ENCODE assay signal across 1 cellular context in the genomic region with DNA sequence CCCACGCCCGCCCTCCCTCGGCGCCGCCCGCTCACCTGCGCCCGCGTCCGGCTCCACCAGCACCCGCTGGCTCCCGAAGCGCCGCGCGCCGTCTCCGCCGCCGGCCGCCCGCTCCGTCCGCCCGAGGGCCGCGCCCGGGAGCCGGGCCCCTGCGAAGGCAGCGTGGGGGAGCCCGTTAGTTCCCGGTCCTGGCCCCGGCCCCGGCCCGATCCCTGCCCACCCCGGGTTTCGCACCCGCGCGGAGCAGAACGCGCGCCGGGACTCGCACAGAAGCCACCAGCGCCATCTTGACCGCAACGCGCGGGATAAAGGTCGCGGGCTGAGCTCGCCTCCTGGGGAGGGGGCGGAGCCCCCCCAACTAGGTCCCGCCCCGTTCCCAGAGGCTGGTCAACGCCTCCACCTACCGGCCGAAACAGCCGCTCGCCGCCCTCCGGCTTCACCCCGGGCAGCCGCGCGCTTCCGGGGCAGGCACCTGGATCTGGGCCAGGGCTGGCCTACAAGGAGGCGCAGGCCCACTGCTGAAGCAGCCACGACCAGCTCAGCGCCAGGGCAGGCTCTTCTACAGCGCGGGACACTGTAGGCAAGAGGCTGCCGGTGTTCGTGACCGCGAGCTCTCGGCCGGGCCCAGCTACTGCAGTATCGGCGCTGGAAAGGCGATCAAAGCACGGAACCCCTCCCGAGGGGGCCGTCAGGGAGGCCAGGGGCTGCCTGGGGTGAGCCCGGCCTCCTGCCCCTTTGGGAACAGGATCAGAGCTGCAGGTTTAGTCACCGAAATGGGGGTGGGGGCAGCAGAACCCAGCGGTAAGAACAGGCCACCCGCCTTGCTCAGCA.
A peak's percentile ranks its signal among the peaks of the same experiment; 100 is the strongest.
TF ChIP-seq lines count a peak whose summit lies in the region.

A gene with protein sequence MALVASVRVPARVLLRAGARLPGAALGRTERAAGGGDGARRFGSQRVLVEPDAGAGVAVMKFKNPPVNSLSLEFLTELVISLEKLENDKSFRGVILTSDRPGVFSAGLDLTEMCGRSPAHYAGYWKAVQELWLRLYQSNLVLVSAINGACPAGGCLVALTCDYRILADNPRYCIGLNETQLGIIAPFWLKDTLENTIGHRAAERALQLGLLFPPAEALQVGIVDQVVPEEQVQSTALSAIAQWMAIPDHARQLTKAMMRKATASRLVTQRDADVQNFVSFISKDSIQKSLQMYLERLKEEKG (minus strand): TSS at position 307 of the 831 bp plus-strand sequence. CDS start 21 bp downstream, at position 286.

TF ChIP-seq in HepG2, 621 proteins besides CTCF, POLR2A, EP300 and RAD21 (continued from another document and continues in another):
- peak; percentile 92 for TF ChIP-seq XRCC5 (optimal IDR thresholded peaks at IDR 0.05; ENCODE audit: low read length)
- TF ChIP-seq, protein P1, sequence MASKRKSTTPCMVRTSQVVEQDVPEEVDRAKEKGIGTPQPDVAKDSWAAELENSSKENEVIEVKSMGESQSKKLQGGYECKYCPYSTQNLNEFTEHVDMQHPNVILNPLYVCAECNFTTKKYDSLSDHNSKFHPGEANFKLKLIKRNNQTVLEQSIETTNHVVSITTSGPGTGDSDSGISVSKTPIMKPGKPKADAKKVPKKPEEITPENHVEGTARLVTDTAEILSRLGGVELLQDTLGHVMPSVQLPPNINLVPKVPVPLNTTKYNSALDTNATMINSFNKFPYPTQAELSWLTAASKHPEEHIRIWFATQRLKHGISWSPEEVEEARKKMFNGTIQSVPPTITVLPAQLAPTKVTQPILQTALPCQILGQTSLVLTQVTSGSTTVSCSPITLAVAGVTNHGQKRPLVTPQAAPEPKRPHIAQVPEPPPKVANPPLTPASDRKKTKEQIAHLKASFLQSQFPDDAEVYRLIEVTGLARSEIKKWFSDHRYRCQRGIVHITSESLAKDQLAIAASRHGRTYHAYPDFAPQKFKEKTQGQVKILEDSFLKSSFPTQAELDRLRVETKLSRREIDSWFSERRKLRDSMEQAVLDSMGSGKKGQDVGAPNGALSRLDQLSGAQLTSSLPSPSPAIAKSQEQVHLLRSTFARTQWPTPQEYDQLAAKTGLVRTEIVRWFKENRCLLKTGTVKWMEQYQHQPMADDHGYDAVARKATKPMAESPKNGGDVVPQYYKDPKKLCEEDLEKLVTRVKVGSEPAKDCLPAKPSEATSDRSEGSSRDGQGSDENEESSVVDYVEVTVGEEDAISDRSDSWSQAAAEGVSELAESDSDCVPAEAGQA (IDR thresholded peaks at IDR 0.05; ENCODE audit: low read depth): peak; percentile 74; the same call in 1 of the 2 replicates
- TF ChIP-seq, protein P1 (CRISPR knock-in tag; IDR thresholded peaks at IDR 0.05; ENCODE audit: borderline replicate concordance): peak; percentile 54; the same call in 1 of the 2 replicates
- no peak for TF ChIP-seq ATF7 (IDR thresholded peaks at IDR 0.05)
- peak; percentile 47 for TF ChIP-seq ATF7 (CRISPR knock-in tag; IDR thresholded peaks at IDR 0.05)
- TF ChIP-seq, protein P2, sequence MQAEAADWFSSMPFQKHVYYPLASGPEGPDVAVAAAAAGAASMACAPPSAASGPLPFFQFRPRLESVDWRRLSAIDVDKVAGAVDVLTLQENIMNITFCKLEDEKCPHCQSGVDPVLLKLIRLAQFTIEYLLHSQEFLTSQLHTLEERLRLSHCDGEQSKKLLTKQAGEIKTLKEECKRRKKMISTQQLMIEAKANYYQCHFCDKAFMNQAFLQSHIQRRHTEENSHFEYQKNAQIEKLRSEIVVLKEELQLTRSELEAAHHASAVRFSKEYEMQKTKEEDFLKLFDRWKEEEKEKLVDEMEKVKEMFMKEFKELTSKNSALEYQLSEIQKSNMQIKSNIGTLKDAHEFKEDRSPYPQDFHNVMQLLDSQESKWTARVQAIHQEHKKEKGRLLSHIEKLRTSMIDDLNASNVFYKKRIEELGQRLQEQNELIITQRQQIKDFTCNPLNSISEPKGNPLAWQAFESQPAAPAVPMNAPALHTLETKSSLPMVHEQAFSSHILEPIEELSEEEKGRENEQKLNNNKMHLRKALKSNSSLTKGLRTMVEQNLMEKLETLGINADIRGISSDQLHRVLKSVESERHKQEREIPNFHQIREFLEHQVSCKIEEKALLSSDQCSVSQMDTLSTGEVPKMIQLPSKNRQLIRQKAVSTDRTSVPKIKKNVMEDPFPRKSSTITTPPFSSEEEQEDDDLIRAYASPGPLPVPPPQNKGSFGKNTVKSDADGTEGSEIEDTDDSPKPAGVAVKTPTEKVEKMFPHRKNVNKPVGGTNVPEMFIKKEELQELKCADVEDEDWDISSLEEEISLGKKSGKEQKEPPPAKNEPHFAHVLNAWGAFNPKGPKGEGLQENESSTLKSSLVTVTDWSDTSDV (CRISPR knock-in tag; IDR thresholded peaks at IDR 0.05): peak; percentile 76; the same call in 1 of the 2 replicates
- no peak for TF ChIP-seq RAD51 (IDR thresholded peaks at IDR 0.05; ENCODE audit: borderline replicate concordance)
- TF ChIP-seq ZSCAN21 (CRISPR knock-in tag; IDR thresholded peaks at IDR 0.05; ENCODE audit: borderline replicate concordance): peak; percentile 51; the same call in 1 of the 2 replicates
- TF ChIP-seq, protein P3, sequence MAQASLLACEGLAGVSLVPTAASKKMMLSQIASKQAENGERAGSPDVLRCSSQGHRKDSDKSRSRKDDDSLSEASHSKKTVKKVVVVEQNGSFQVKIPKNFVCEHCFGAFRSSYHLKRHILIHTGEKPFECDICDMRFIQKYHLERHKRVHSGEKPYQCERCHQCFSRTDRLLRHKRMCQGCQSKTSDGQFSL (CRISPR knock-in tag; IDR thresholded peaks at IDR 0.05): peak; percentile 56; the same call in 1 of the 2 replicates
- TF ChIP-seq, protein P4, sequence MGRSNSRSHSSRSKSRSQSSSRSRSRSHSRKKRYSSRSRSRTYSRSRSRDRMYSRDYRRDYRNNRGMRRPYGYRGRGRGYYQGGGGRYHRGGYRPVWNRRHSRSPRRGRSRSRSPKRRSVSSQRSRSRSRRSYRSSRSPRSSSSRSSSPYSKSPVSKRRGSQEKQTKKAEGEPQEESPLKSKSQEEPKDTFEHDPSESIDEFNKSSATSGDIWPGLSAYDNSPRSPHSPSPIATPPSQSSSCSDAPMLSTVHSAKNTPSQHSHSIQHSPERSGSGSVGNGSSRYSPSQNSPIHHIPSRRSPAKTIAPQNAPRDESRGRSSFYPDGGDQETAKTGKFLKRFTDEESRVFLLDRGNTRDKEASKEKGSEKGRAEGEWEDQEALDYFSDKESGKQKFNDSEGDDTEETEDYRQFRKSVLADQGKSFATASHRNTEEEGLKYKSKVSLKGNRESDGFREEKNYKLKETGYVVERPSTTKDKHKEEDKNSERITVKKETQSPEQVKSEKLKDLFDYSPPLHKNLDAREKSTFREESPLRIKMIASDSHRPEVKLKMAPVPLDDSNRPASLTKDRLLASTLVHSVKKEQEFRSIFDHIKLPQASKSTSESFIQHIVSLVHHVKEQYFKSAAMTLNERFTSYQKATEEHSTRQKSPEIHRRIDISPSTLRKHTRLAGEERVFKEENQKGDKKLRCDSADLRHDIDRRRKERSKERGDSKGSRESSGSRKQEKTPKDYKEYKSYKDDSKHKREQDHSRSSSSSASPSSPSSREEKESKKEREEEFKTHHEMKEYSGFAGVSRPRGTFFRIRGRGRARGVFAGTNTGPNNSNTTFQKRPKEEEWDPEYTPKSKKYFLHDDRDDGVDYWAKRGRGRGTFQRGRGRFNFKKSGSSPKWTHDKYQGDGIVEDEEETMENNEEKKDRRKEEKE (IDR thresholded peaks at IDR 0.05): no peak
- TF ChIP-seq ARNTL (CRISPR knock-in tag; IDR thresholded peaks at IDR 0.05): peak; percentile 41; the same call in 1 of the 2 replicates
- no peak for TF ChIP-seq MTF2 (CRISPR knock-in tag; IDR thresholded peaks at IDR 0.05; ENCODE audit: borderline replicate concordance)
- TF ChIP-seq KDM2A (CRISPR knock-in tag; IDR thresholded peaks at IDR 0.05; ENCODE audit: borderline replicate concordance, low read depth): peak; percentile 98
- no peak; the same call in 1 of the 2 replicates for TF ChIP-seq ZFP41 (CRISPR knock-in tag; IDR thresholded peaks at IDR 0.05; ENCODE audit: borderline replicate concordance)
- peak; percentile 93 for TF ChIP-seq POLR2AphosphoS5 (IDR thresholded peaks at IDR 0.05; ENCODE audit: low read depth, low read length)
- TF ChIP-seq ZNF550 (CRISPR knock-in tag; IDR thresholded peaks at IDR 0.05; ENCODE audit: borderline replicate concordance): 0 out of 2 replicates have a peak, but pooled peaks have one; percentile 10
- TF ChIP-seq ZMYM3 (CRISPR knock-in tag; IDR thresholded peaks at IDR 0.05): peak; percentile 49; the same call in 1 of the 2 replicates
- TF ChIP-seq, protein P5, sequence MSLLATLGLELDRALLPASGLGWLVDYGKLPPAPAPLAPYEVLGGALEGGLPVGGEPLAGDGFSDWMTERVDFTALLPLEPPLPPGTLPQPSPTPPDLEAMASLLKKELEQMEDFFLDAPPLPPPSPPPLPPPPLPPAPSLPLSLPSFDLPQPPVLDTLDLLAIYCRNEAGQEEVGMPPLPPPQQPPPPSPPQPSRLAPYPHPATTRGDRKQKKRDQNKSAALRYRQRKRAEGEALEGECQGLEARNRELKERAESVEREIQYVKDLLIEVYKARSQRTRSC (CRISPR knock-in tag; IDR thresholded peaks at IDR 0.05; ENCODE audit: low read depth): no peak
- peak; percentile 59; the same call in 1 of the 2 replicates for TF ChIP-seq ZNF333 (CRISPR knock-in tag; IDR thresholded peaks at IDR 0.05; ENCODE audit: borderline replicate concordance)
- no peak for TF ChIP-seq ZNF660 (CRISPR knock-in tag; IDR thresholded peaks at IDR 0.05; ENCODE audit: borderline replicate concordance, low read depth)
- TF ChIP-seq, protein P6, sequence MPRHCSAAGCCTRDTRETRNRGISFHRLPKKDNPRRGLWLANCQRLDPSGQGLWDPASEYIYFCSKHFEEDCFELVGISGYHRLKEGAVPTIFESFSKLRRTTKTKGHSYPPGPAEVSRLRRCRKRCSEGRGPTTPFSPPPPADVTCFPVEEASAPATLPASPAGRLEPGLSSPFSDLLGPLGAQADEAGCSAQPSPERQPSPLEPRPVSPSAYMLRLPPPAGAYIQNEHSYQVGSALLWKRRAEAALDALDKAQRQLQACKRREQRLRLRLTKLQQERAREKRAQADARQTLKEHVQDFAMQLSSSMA (CRISPR knock-in tag; IDR thresholded peaks at IDR 0.05): peak; percentile 74; the same call in 1 of the 2 replicates
- TF ChIP-seq, protein P7, sequence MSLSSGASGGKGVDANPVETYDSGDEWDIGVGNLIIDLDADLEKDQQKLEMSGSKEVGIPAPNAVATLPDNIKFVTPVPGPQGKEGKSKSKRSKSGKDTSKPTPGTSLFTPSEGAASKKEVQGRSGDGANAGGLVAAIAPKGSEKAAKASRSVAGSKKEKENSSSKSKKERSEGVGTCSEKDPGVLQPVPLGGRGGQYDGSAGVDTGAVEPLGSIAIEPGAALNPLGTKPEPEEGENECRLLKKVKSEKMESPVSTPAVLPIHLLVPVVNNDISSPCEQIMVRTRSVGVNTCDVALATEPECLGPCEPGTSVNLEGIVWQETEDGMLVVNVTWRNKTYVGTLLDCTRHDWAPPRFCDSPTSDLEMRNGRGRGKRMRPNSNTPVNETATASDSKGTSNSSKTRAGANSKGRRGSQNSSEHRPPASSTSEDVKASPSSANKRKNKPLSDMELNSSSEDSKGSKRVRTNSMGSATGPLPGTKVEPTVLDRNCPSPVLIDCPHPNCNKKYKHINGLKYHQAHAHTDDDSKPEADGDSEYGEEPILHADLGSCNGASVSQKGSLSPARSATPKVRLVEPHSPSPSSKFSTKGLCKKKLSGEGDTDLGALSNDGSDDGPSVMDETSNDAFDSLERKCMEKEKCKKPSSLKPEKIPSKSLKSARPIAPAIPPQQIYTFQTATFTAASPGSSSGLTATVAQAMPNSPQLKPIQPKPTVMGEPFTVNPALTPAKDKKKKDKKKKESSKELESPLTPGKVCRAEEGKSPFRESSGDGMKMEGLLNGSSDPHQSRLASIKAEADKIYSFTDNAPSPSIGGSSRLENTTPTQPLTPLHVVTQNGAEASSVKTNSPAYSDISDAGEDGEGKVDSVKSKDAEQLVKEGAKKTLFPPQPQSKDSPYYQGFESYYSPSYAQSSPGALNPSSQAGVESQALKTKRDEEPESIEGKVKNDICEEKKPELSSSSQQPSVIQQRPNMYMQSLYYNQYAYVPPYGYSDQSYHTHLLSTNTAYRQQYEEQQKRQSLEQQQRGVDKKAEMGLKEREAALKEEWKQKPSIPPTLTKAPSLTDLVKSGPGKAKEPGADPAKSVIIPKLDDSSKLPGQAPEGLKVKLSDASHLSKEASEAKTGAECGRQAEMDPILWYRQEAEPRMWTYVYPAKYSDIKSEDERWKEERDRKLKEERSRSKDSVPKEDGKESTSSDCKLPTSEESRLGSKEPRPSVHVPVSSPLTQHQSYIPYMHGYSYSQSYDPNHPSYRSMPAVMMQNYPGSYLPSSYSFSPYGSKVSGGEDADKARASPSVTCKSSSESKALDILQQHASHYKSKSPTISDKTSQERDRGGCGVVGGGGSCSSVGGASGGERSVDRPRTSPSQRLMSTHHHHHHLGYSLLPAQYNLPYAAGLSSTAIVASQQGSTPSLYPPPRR (CRISPR knock-in tag; IDR thresholded peaks at IDR 0.05; ENCODE audit: borderline replicate concordance): peak; percentile 75
- no peak for TF ChIP-seq SYNCRIP (IDR thresholded peaks at IDR 0.05; ENCODE audit: insufficient read depth, low read depth, low read length)
- no peak; the same call in 1 of the 2 replicates for TF ChIP-seq ZNF761 (CRISPR knock-in tag; conservative IDR thresholded peaks at IDR 0.05)
- TF ChIP-seq NBN (conservative IDR thresholded peaks at IDR 0.05): no peak
- TF ChIP-seq HOXD1 (CRISPR knock-in tag; IDR thresholded peaks at IDR 0.05): 0 out of 2 replicates have a peak, but pooled peaks have one; percentile 44
- peak; percentile 43 to 47; a peak in 3 of 4 replicates for TF ChIP-seq NR2F1 (CRISPR knock-in tag; IDR thresholded peaks at IDR 0.05)
- peak; percentile 71; the same call in 1 of the 2 replicates for TF ChIP-seq ZNF792 (CRISPR knock-in tag; IDR thresholded peaks at IDR 0.05)
- peak; percentile 83 for TF ChIP-seq TOPORS (CRISPR knock-in tag; IDR thresholded peaks at IDR 0.05)
- TF ChIP-seq MTA3 (CRISPR knock-in tag; IDR thresholded peaks at IDR 0.05): no peak
- TF ChIP-seq RBAK (CRISPR knock-in tag; IDR thresholded peaks at IDR 0.05): no peak
- peak; percentile 86 for TF ChIP-seq KDM5B (CRISPR knock-in tag; IDR thresholded peaks at IDR 0.05; ENCODE audit: borderline replicate concordance)
- TF ChIP-seq ZNF766 (CRISPR knock-in tag; IDR thresholded peaks at IDR 0.05; ENCODE audit: borderline replicate concordance): no peak; the same call in 1 of the 2 replicates
